In genomic region chr5:14737309-14737708, GRCh38 we compare ENCODE assay signal across 23 cellular contexts.
DNase-seq lines count a peak whose midpoint lies in the region; ATAC-seq, FAIRE-seq and TF ChIP-seq lines count a peak whose summit lies in the region.
"Had no signal": no experiment of that assay in that cellular context is flagged by ENCODE, and none has a peak within 500 bp of the region (broad histone marks: within the 10 kb centered on the region; RNA-seq: fewer than 3 reads in every experiment).

No MANE protein-coding gene starts in this region.

- intact Hi-C loops in Right ventricle myocardium inferior (cut with DNase I), result no loop called here
- intact Hi-C loops in cardiac septum (cut with DNase I), result no loop called here
- intact Hi-C loops in mammary epithelial cell (cut with micrococcal nuclease), result no loop called here

- no peak overlapping the region for H2BK120ac ChIP-seq in H1 (replicated peaks; ENCODE audit: low read depth, low read length)

- H3K79me2 ChIP-seq in H1 (ENCODE audit: control insufficient read depth in 1 of 2, insufficient read depth in 2 of 2, low read length in 2 of 2), result no peaks in the 10 kb centered on the region
- H3K79me2 ChIP-seq in mammary epithelial cell (ENCODE audit: insufficient read depth, low read length), result no peaks in the 10 kb centered on the region

- H3K4me2 ChIP-seq in H1 (ENCODE audit: insufficient read depth in 1 of 2, low read depth in 2 of 2, low read length in 2 of 2) (no peak overlapping the region), mammary epithelial cell (ENCODE audit: insufficient read depth, low read depth, low read length) (no peak overlapping the region)

- H2AFZ ChIP-seq in H1 (ENCODE audit: low read length) (no peak overlapping the region), mammary epithelial cell (ENCODE audit: low read depth, low read length) (no peak overlapping the region)
- H2AFZ ChIP-seq: GM23248 had no signal

- H3K56ac ChIP-seq in H1 (replicated peaks; ENCODE audit: insufficient read length, low read depth, low read length), result no peak overlapping the region

- TF ChIP-seq CTCF in H1 (IDR thresholded peaks at IDR 0.05; ENCODE audit: control extremely low read depth in 1 of 3, insufficient read depth in 1 of 3, low read depth in 1 of 3, low read length in 3 of 3), result no peak
- no peak for TF ChIP-seq CTCF in mammary epithelial cell (conservative IDR thresholded peaks at IDR 0.05 in 1 of 2, IDR thresholded peaks at IDR 0.05 in 1 of 2; ENCODE audit: extremely low read depth in 1 of 2, insufficient read depth in 1 of 2, low read depth in 1 of 2, low read length in 2 of 2)

- no peaks in the 10 kb centered on the region for H3K23me2 ChIP-seq in H1 (ENCODE audit: low read depth, low read length)

- WGBS in H1 (ENCODE audit: extremely low coverage in 1 of 2, insufficient coverage in 1 of 2, insufficient read length in 1 of 2, insufficient replicate concordance in 2 of 2, low coverage in 1 of 2, low lambda C conversion rate in 2 of 2, missing lambda C conversion rate in 1 of 2), 2 experiments, result 95% methylated on average over 10 of the region's 10 CpGs; no CpG with 5 or more reads in 1 of the 2 experiments
- WGBS in mammary epithelial cell (ENCODE audit: low coverage, missing lambda C conversion rate), result 99% methylated on average over 10 of the region's 10 CpGs

- H3K4me3 ChIP-seq in H1 (ENCODE audit: extremely low read depth in 1 of 4, insufficient read depth in 2 of 4, low read depth in 3 of 4, low read length in 4 of 4) (no peak overlapping the region), mammary epithelial cell (replicated peaks in 1 of 3; ENCODE audit: insufficient read depth in 1 of 3, low read depth in 2 of 3, low read length in 3 of 3) (no peak overlapping the region)
- H3K4me3 ChIP-seq: GM12878, GM23248, SJCRH30 had no signal

- no peaks in the 10 kb centered on the region for H3K36me3 ChIP-seq in H1 (ENCODE audit: control insufficient read depth in 2 of 4, insufficient read depth in 4 of 4, low read length in 3 of 4)
- peaks cover 4% of the 10 kb centered on the region for H3K36me3 ChIP-seq in mammary epithelial cell (ENCODE audit: insufficient read depth, low read length)
- H3K36me3 ChIP-seq: SJCRH30 had no signal

- peaks cover 49% of the 10 kb centered on the region for H3K36me3 Mint-ChIP-seq in T-cell

- H4K8ac ChIP-seq in H1 (ENCODE audit: extremely low read depth, insufficient read depth, low read length), result peak overlapping the region; percentile 26; the same call in 1 of the 2 replicates

- POLR2A ChIA-PET in H1 (lab: Charles Lee; ENCODE audit: partially characterized antibody) (interaction anchor here (1.0 to 1.7 kb wide), 2 partner anchors 9 to 107 kb away, joined by 3 read pairs; no protein-coding TSS in a partner anchor), T-cell (lab: Charles Lee) (no interaction called here)

- H3K14ac ChIP-seq in H1 (ENCODE audit: insufficient read length), result no peak overlapping the region

- H2AK5ac ChIP-seq in H1 (ENCODE audit: low read depth, low read length), result no peak overlapping the region

- H3K9me3 ChIP-seq in H1 (ENCODE audit: insufficient read depth in 2 of 2, low read depth in 1 of 2, low read length in 1 of 2) (no peaks in the 10 kb centered on the region), mammary epithelial cell (replicated peaks; ENCODE audit: insufficient read depth, low read length) (no peaks in the 10 kb centered on the region)
- H3K9me3 ChIP-seq: SJCRH30 had no signal

- H3K23ac ChIP-seq in H1 (ENCODE audit: insufficient read length), result no peak overlapping the region

- H3K9me3 Mint-ChIP-seq in T-cell, result no peaks in the 10 kb centered on the region
- H3K9me3 Mint-ChIP-seq: CD8-positive, alpha-beta T cell had no signal

- H3K27me3 Mint-ChIP-seq in T-cell, result no peaks in the 10 kb centered on the region

- ATAC-seq in Right ventricle myocardium inferior (peak; percentile 51), T-cell (replicated peaks in 1 of 4) (no peak)
- ATAC-seq: CD8-positive, alpha-beta T cell; GM12878; HCT116; PC-3 had no signal

- no peak overlapping the region for H3K27ac Mint-ChIP-seq in T-cell

- TF ChIP-seq POLR2A in H1 (IDR thresholded peaks at IDR 0.05; ENCODE audit: control extremely low read depth in 1 of 2, low read depth in 2 of 2, low read length in 2 of 2), result no peak

- no peak overlapping the region for H2BK20ac ChIP-seq in H1 (ENCODE audit: low read length)

- H2BK15ac ChIP-seq in H1 (ENCODE audit: low read length), result no peak overlapping the region; the same call in 1 of the 2 replicates

- no peak for TF ChIP-seq RAD21 in H1 (IDR thresholded peaks at IDR 0.05 in 1 of 2, conservative IDR thresholded peaks at IDR 0.05 in 1 of 2; ENCODE audit: low read depth in 2 of 2, low read length in 2 of 2)

- no peaks in the 10 kb centered on the region for H3K79me1 ChIP-seq in H1 (ENCODE audit: low read depth, low read length)

- no TSS peak for BruUV-seq in mammary epithelial cell (replicated peaks; lab: Mats Ljungman, UMichigan)

- TF ChIP-seq EP300 in H1 (IDR thresholded peaks at IDR 0.05; ENCODE audit: borderline replicate concordance in 1 of 2, low read depth in 2 of 2, low read length in 2 of 2), result no peak

- H3K4me1 Mint-ChIP-seq in T-cell, result peaks cover 9 to 12% (median 11%) of the 10 kb centered on the region in 3 donors

- H2BK12ac ChIP-seq in H1 (ENCODE audit: low read depth, low read length), result no peak overlapping the region

- H3K27me3 ChIP-seq in H1 (replicated peaks in 1 of 4; ENCODE audit: control insufficient read depth in 3 of 4, extremely low read depth in 1 of 4, insufficient read depth in 3 of 4, low read length in 3 of 4) (no peaks in the 10 kb centered on the region), mammary epithelial cell (ENCODE audit: insufficient read depth, low read length) (no peaks in the 10 kb centered on the region)
- H3K27me3 ChIP-seq: SJCRH30 had no signal

- no peak overlapping the region for H3K4ac ChIP-seq in H1 (replicated peaks; ENCODE audit: insufficient read length, low read depth, low read length)

- no peak overlapping the region for H4K5ac ChIP-seq in H1 (ENCODE audit: insufficient read length, low read depth, low read length)

- CTCF ChIA-PET in H1 (lab: Charles Lee; ENCODE audit: partially characterized antibody), result interaction anchor here (0.9 to 2.5 kb wide), 4 partner anchors 10 to 41 kb away, joined by 4 to 11 read pairs (median 4); no protein-coding TSS in a partner anchor
- CTCF ChIA-PET in T-cell (lab: Charles Lee), result no interaction called here
- CTCF ChIA-PET in mammary epithelial cell (lab: Charles Lee; ENCODE audit: low non-redundant PET), result no interaction called here

- H4K91ac ChIP-seq in H1 (replicated peaks; ENCODE audit: insufficient read length, low read length), result no peak overlapping the region

- no peak overlapping the region for H2BK5ac ChIP-seq in H1 (ENCODE audit: low read depth, low read length)

- DNase-seq in Right ventricle myocardium inferior (ENCODE audit: missing footprints), result peak; percentile 45
- no peak for DNase-seq in cardiac septum (ENCODE audit: low spot score)
- no peak for DNase-seq in H1 (ENCODE audit: low read depth in 1 of 2, low spot score in 2 of 2)
- peak; percentile 39 for DNase-seq in myocyte (ENCODE audit: low read depth)
- no peak for DNase-seq in NCI-H2227 treated with DMSO at 0.1 percent for 48 hours (lab: John Stamatoyannopoulos, UW)
- no peak for DNase-seq in GM03348 (ENCODE audit: low spot score)
- no peak for DNase-seq in T-cell
- no peak for DNase-seq in mammary epithelial cell
- DNase-seq: Calu3; CD8-positive, alpha-beta T cell; GF-D8; GM23248; NCI-H1436; NCI-H1930; NCI-H345; NCI-H524 treated with DMSO at 0.1 percent for 48 hours; PC-3; SJCRH30 had no signal

- no peak overlapping the region for H3K18ac ChIP-seq in H1 (ENCODE audit: extremely low read depth, low read length)

- FAIRE-seq in H1 (lab: Jason Lieb, UNC), result no peak
- FAIRE-seq: A204.1, GM12878, GM19239 had no signal

- no peak overlapping the region for H3K27ac ChIP-seq in H1 (ENCODE audit: low read depth, low read length)
- H3K27ac ChIP-seq in mammary epithelial cell (ENCODE audit: insufficient read depth, low read depth, low read length), result no peak overlapping the region
- H3K27ac ChIP-seq: GM23248, RWPE1, SJCRH30 had no signal

- H3K4me3 Mint-ChIP-seq in T-cell, result no peak overlapping the region
- H3K4me3 Mint-ChIP-seq: CD8-positive, alpha-beta T cell had no signal

- in situ Hi-C loops in mammary epithelial cell (cut with MboI; ENCODE audit: low sequenced_read_pairs in 2 of 2), result no loop called here

- H3K9ac ChIP-seq in H1 (replicated peaks in 1 of 4; ENCODE audit: extremely low read depth in 1 of 4, low read depth in 3 of 4, low read length in 3 of 4), result no peak overlapping the region
- no peak overlapping the region for H3K9ac ChIP-seq in mammary epithelial cell (ENCODE audit: insufficient read depth, low read length)
- H3K9ac ChIP-seq: GM23248 had no signal

- H4K20me1 ChIP-seq in H1 (replicated peaks in 1 of 2; ENCODE audit: control insufficient read depth in 1 of 2, insufficient read depth in 2 of 2, low read length in 2 of 2), result no peaks in the 10 kb centered on the region
- no peaks in the 10 kb centered on the region for H4K20me1 ChIP-seq in mammary epithelial cell (ENCODE audit: insufficient read depth, low read length)

- H3K4me1 ChIP-seq in H1 (replicated peaks in 1 of 4; ENCODE audit: control insufficient read depth in 3 of 4, insufficient read depth in 4 of 4, low read length in 3 of 4) (peaks cover 0 to 14% (median 7%) of the 10 kb centered on the region in 4 experiments; a peak in 6 of 7 replicates), mammary epithelial cell (ENCODE audit: insufficient read depth, low read length) (peaks cover 17% of the 10 kb centered on the region)
- H3K4me1 ChIP-seq: SJCRH30 had no signal

- dilution Hi-C loops in mammary epithelial cell (cut with HindIII; ENCODE audit: low sequenced_read_pairs), result no loop called here

TF ChIP-seq in H1, 55 proteins besides CTCF, POLR2A, EP300 and RAD21:
- TF ChIP-seq KDM5A (IDR thresholded peaks at IDR 0.05; ENCODE audit: low read length) (no peak), RBBP5 (IDR thresholded peaks at IDR 0.05; ENCODE audit: borderline replicate concordance, low read depth, low read length) (no peak), POLR2AphosphoS5 (IDR thresholded peaks at IDR 0.05; ENCODE audit: low read depth, low read length) (no peak), CBX8 (IDR thresholded peaks at IDR 0.05; ENCODE audit: borderline replicate concordance, low read depth, low read length) (no peak), GABPA (IDR thresholded peaks at IDR 0.05; ENCODE audit: borderline replicate concordance, insufficient read depth, low read length) (no peak), RXRA (IDR thresholded peaks at IDR 0.05; ENCODE audit: insufficient read depth, low read depth, low read length) (no peak), MAX (IDR thresholded peaks at IDR 0.05) (no peak)
TF ChIP-seq in H1: peak in this region for 0.

Comparison
In these comparisons a context has a peak if more than half of its experiments do, and no peak if none do; other contexts are left out.
1. DNase-seq: peak in Right ventricle myocardium inferior (single experiment) and myocyte (single experiment); none in cardiac septum (single experiment), H1 (0 of 2), NCI-H2227 treated with DMSO at 0.1 percent for 48 hours (single experiment), GM03348 (single experiment), T-cell (0 of 34) and mammary epithelial cell (single experiment).